In genomic region chr1:183553769-183554168, GRCh38 we compare ENCODE assay signal across 29 cellular contexts. TPM values are rescaled to one million over a fixed set of nuclear protein-coding genes. Genes with fewer than 3 reads are reported as not detected.
DNase-seq lines count a peak whose midpoint lies in the region; ATAC-seq and TF ChIP-seq lines count a peak whose summit lies in the region.
"Had no signal": no experiment of that assay in that cellular context is flagged by ENCODE, and none has a peak within 500 bp of the region (broad histone marks: within the 10 kb centered on the region; RNA-seq: fewer than 3 reads in every experiment).

No MANE protein-coding gene starts in this region.

- peaks cover 7% of the 10 kb centered on the region for H3K4me1 ChIP-seq in neural progenitor cell
- H3K4me1 ChIP-seq: adrenal gland, sigmoid colon, upper lobe of right lung had no signal

- no peaks in the 10 kb centered on the region for H3K9me3 Mint-ChIP-seq in activated CD4-positive, alpha-beta memory T cell treated with anti-CD3 and anti-CD28 coated beads for 36 hours
- H3K9me3 Mint-ChIP-seq in activated CD4-positive, alpha-beta memory T cell treated with anti-CD3 and anti-CD28 coated beads, Interleukin-2, amount 10 ng/mL, durations not matched to agents 7 days and 5 days, result no peaks in the 10 kb centered on the region
- no peaks in the 10 kb centered on the region for H3K9me3 Mint-ChIP-seq in IgD-negative memory B cell
- H3K9me3 Mint-ChIP-seq in dendritic cell treated with granulocyte-macrophage colony-stimulating factor and Interleukin-4, amounts not matched to agents 40 ng/mL and 50 ng/mL, for 4 days, result no peaks in the 10 kb centered on the region
- H3K9me3 Mint-ChIP-seq in neural progenitor cell, result no peaks in the 10 kb centered on the region
- no peaks in the 10 kb centered on the region for H3K9me3 Mint-ChIP-seq in activated CD8-positive, alpha-beta memory T cell treated with anti-CD3 and anti-CD28 coated beads, Interleukin-2, amount 10 ng/mL, durations not matched to agents 7 days and 5 days (ENCODE audit: low read depth)
- no peaks in the 10 kb centered on the region for H3K9me3 Mint-ChIP-seq in type B pancreatic cell
- H3K9me3 Mint-ChIP-seq: activated CD4-positive, alpha-beta T cell treated with anti-CD3 and anti-CD28 coated beads, Interleukin-2, amount 10 ng/mL, durations not matched to agents 24 days and 14 days; activated T-helper 2 cell treated with anti-CD3 and anti-CD28 coated beads, Interferon-gamma antibody, Interleukin-2, Interleukin-4, amounts not matched to agents 10 μg/mL and 5 μg/mL and 100 μg/mL, durations not matched to agents 14 hours and 24 hours and 36 hours; T-helper 1 cell treated with Interleukin-12 subunit alpha and Interleukin-12 subunit beta and Interleukin-4 antibody, amounts not matched to agents 30 μg/mL and 1 μg/mL, for 36 hours had no signal

- peaks cover 26% of the 10 kb centered on the region for H3K36me3 Mint-ChIP-seq in activated CD4-positive, alpha-beta memory T cell treated with anti-CD3 and anti-CD28 coated beads for 36 hours
- peaks cover 80% of the 10 kb centered on the region for H3K36me3 Mint-ChIP-seq in activated CD4-positive, alpha-beta memory T cell treated with anti-CD3 and anti-CD28 coated beads, Interleukin-2, amount 10 ng/mL, durations not matched to agents 7 days and 5 days (ENCODE audit: low read depth)
- H3K36me3 Mint-ChIP-seq in IgD-negative memory B cell, result peaks cover 4% of the 10 kb centered on the region
- H3K36me3 Mint-ChIP-seq in dendritic cell treated with granulocyte-macrophage colony-stimulating factor and Interleukin-4, amounts not matched to agents 40 ng/mL and 50 ng/mL, for 4 days (ENCODE audit: low read depth), result peaks cover 100% of the 10 kb centered on the region
- H3K36me3 Mint-ChIP-seq in neural progenitor cell, result peaks cover 32% of the 10 kb centered on the region
- H3K36me3 Mint-ChIP-seq in activated CD8-positive, alpha-beta memory T cell treated with anti-CD3 and anti-CD28 coated beads, Interleukin-2, amount 10 ng/mL, durations not matched to agents 7 days and 5 days, result peaks cover 52% of the 10 kb centered on the region
- H3K36me3 Mint-ChIP-seq in type B pancreatic cell, result peaks cover 25% of the 10 kb centered on the region

- intact Hi-C loops in activated CD4-positive, alpha-beta memory T cell treated with anti-CD3 and anti-CD28 coated beads for 36 hours (cut with micrococcal nuclease), result no loop called here
- intact Hi-C loops in dendritic cell treated with granulocyte-macrophage colony-stimulating factor and Interleukin-4, amounts not matched to agents 40 ng/mL and 50 ng/mL, for 4 days (cut with micrococcal nuclease), result loop anchor here (5.0 kb wide), 1 partner anchor 81 kb away; the partner anchor contains the start of gene SMG7

- H3K27me3 Mint-ChIP-seq in activated CD4-positive, alpha-beta memory T cell treated with anti-CD3 and anti-CD28 coated beads for 36 hours, result no peaks in the 10 kb centered on the region
- no peaks in the 10 kb centered on the region for H3K27me3 Mint-ChIP-seq in activated CD4-positive, alpha-beta memory T cell treated with anti-CD3 and anti-CD28 coated beads, Interleukin-2, amount 10 ng/mL, durations not matched to agents 7 days and 5 days
- H3K27me3 Mint-ChIP-seq in IgD-negative memory B cell (no peaks in the 10 kb centered on the region), neural progenitor cell (ENCODE audit: insufficient read depth, low read depth) (peaks cover 2% of the 10 kb centered on the region), type B pancreatic cell (no peaks in the 10 kb centered on the region)
- no peaks in the 10 kb centered on the region for H3K27me3 Mint-ChIP-seq in dendritic cell treated with granulocyte-macrophage colony-stimulating factor and Interleukin-4, amounts not matched to agents 40 ng/mL and 50 ng/mL, for 4 days
- H3K27me3 Mint-ChIP-seq in activated CD8-positive, alpha-beta memory T cell treated with anti-CD3 and anti-CD28 coated beads, Interleukin-2, amount 10 ng/mL, durations not matched to agents 7 days and 5 days, result no peaks in the 10 kb centered on the region
- H3K27me3 Mint-ChIP-seq: activated CD4-positive, alpha-beta T cell treated with anti-CD3 and anti-CD28 coated beads, Interleukin-2, amount 10 ng/mL, durations not matched to agents 24 days and 14 days had no signal

- H3K27me3 ChIP-seq in neural progenitor cell, result no peaks in the 10 kb centered on the region
- H3K27me3 ChIP-seq: adrenal gland, sigmoid colon, upper lobe of right lung had no signal

- H3K4me1 Mint-ChIP-seq in activated CD4-positive, alpha-beta memory T cell treated with anti-CD3 and anti-CD28 coated beads for 36 hours (ENCODE audit: low read depth), result peaks cover 2% of the 10 kb centered on the region
- no peaks in the 10 kb centered on the region for H3K4me1 Mint-ChIP-seq in activated CD4-positive, alpha-beta memory T cell treated with anti-CD3 and anti-CD28 coated beads, Interleukin-2, amount 10 ng/mL, durations not matched to agents 7 days and 5 days
- H3K4me1 Mint-ChIP-seq in IgD-negative memory B cell, result peaks cover 6 to 9% (median 7%) of the 10 kb centered on the region in 3 donors
- H3K4me1 Mint-ChIP-seq in dendritic cell treated with granulocyte-macrophage colony-stimulating factor and Interleukin-4, amounts not matched to agents 40 ng/mL and 50 ng/mL, for 4 days (ENCODE audit: low read depth), result peaks cover 77% of the 10 kb centered on the region
- H3K4me1 Mint-ChIP-seq in neural progenitor cell, result peaks cover 5% of the 10 kb centered on the region
- peaks cover 1% of the 10 kb centered on the region for H3K4me1 Mint-ChIP-seq in activated CD8-positive, alpha-beta memory T cell treated with anti-CD3 and anti-CD28 coated beads, Interleukin-2, amount 10 ng/mL, durations not matched to agents 7 days and 5 days
- H3K4me1 Mint-ChIP-seq in type B pancreatic cell (ENCODE audit: unreplicated experiment), result no peaks in the 10 kb centered on the region

- TF ChIP-seq CTCF in neural progenitor cell (IDR thresholded peaks at IDR 0.05) (no peak), type B pancreatic cell (conservative IDR thresholded peaks at IDR 0.05) (no peak)

- peak overlapping the region; percentile 40 for H3K27ac Mint-ChIP-seq in activated CD4-positive, alpha-beta memory T cell treated with anti-CD3 and anti-CD28 coated beads for 36 hours
- no peak overlapping the region for H3K27ac Mint-ChIP-seq in activated CD4-positive, alpha-beta memory T cell treated with anti-CD3 and anti-CD28 coated beads, Interleukin-2, amount 10 ng/mL, durations not matched to agents 7 days and 5 days
- H3K27ac Mint-ChIP-seq in IgD-negative memory B cell (peak overlapping the region in 2 of 3 donors; percentile 20 to 54), neural progenitor cell (peak overlapping the region; percentile 44), type B pancreatic cell (no peak overlapping the region)
- peak overlapping the region; percentile 80 for H3K27ac Mint-ChIP-seq in dendritic cell treated with granulocyte-macrophage colony-stimulating factor and Interleukin-4, amounts not matched to agents 40 ng/mL and 50 ng/mL, for 4 days
- H3K27ac Mint-ChIP-seq in activated CD8-positive, alpha-beta memory T cell treated with anti-CD3 and anti-CD28 coated beads, Interleukin-2, amount 10 ng/mL, durations not matched to agents 7 days and 5 days, result no peak overlapping the region
- H3K27ac Mint-ChIP-seq: activated T-helper 2 cell treated with anti-CD3 and anti-CD28 coated beads, Interferon-gamma antibody, Interleukin-2, Interleukin-4, amounts not matched to agents 10 μg/mL and 5 μg/mL and 100 μg/mL, durations not matched to agents 14 hours and 24 hours and 36 hours; T-helper 1 cell treated with Interleukin-12 subunit alpha and Interleukin-12 subunit beta and Interleukin-4 antibody, amounts not matched to agents 30 μg/mL and 1 μg/mL, for 36 hours had no signal

- CTCF ChIA-PET in activated CD4-positive, alpha-beta memory T cell treated with anti-CD3 and anti-CD28 coated beads for 36 hours (lab: Charles Lee), result no interaction called here
- CTCF ChIA-PET in activated CD4-positive, alpha-beta memory T cell treated with anti-CD3 and anti-CD28 coated beads, Interleukin-2, amount 10 ng/mL, durations not matched to agents 7 days and 5 days (lab: Charles Lee), result no interaction called here
- CTCF ChIA-PET in activated CD8-positive, alpha-beta memory T cell treated with anti-CD3 and anti-CD28 coated beads, Interleukin-2, amount 10 ng/mL, durations not matched to agents 7 days and 5 days (lab: Charles Lee), result interaction anchor here (0.6 kb wide), 1 partner anchor 75 kb away, joined by 3 read pairs; no protein-coding TSS in a partner anchor

- H3K79me2 ChIP-seq in neural progenitor cell (ENCODE audit: low read depth), result no peaks in the 10 kb centered on the region

- peaks cover 10% of the 10 kb centered on the region for H4K20me1 ChIP-seq in neural progenitor cell (ENCODE audit: low read depth)

- H3K36me3 ChIP-seq in neural progenitor cell, result peaks cover 12% of the 10 kb centered on the region

- DNase-seq in activated CD4-positive, alpha-beta memory T cell treated with anti-CD3 and anti-CD28 coated beads for 36 hours, result no peak
- no peak for DNase-seq in activated CD4-positive, alpha-beta memory T cell treated with anti-CD3 and anti-CD28 coated beads, Interleukin-2, amount 10 ng/mL, durations not matched to agents 7 days and 5 days
- DNase-seq in neural progenitor cell (ENCODE audit: low spot score), result no peak
- no peak for DNase-seq in iPS-NIHi11 (ENCODE audit: low spot score)
- DNase-seq in activated CD8-positive, alpha-beta memory T cell treated with anti-CD3 and anti-CD28 coated beads, Interleukin-2, amount 10 ng/mL, durations not matched to agents 7 days and 5 days, result no peak
- no peak for DNase-seq in type B pancreatic cell (ENCODE audit: extremely low spot score, unreplicated experiment)
- DNase-seq: activated CD4-positive, alpha-beta T cell treated with anti-CD3 and anti-CD28 coated beads, Interleukin-2, amount 10 ng/mL, durations not matched to agents 24 days and 14 days; adrenal gland; AML-193; DND-41; effector memory CD4-positive, alpha-beta T cell; foreskin melanocyte; hippocampal formation; left ventricle myocardium inferior; midbrain; NCI-H1092; NCI-H187; NCI-H526; sigmoid colon; upper lobe of right lung had no signal

- H2AFZ ChIP-seq in neural progenitor cell (replicated peaks), result no peak overlapping the region

- H3K9me3 ChIP-seq in neural progenitor cell (ENCODE audit: low read depth), result no peaks in the 10 kb centered on the region
- H3K9me3 ChIP-seq: adrenal gland, left ventricle myocardium inferior, sigmoid colon, upper lobe of right lung had no signal

- no peak for ATAC-seq in activated CD8-positive, alpha-beta memory T cell treated with anti-CD3 and anti-CD28 coated beads, Interleukin-2, amount 10 ng/mL, durations not matched to agents 7 days and 5 days
- ATAC-seq: esophagus mucosa, HCT116, HepG2 had no signal

- no peak overlapping the region for H3K4me2 ChIP-seq in neural progenitor cell

- no peaks in the 10 kb centered on the region for H3F3A ChIP-seq in neural progenitor cell (ENCODE audit: low read depth)

- H3K4me3 Mint-ChIP-seq in activated CD4-positive, alpha-beta memory T cell treated with anti-CD3 and anti-CD28 coated beads for 36 hours, result no peak overlapping the region
- H3K4me3 Mint-ChIP-seq in activated CD4-positive, alpha-beta memory T cell treated with anti-CD3 and anti-CD28 coated beads, Interleukin-2, amount 10 ng/mL, durations not matched to agents 7 days and 5 days, result no peak overlapping the region
- H3K4me3 Mint-ChIP-seq in IgD-negative memory B cell (no peak overlapping the region), neural progenitor cell (no peak overlapping the region), type B pancreatic cell (no peak overlapping the region)
- H3K4me3 Mint-ChIP-seq in dendritic cell treated with granulocyte-macrophage colony-stimulating factor and Interleukin-4, amounts not matched to agents 40 ng/mL and 50 ng/mL, for 4 days, result no peak overlapping the region
- no peak overlapping the region for H3K4me3 Mint-ChIP-seq in activated CD8-positive, alpha-beta memory T cell treated with anti-CD3 and anti-CD28 coated beads, Interleukin-2, amount 10 ng/mL, durations not matched to agents 7 days and 5 days
- H3K4me3 Mint-ChIP-seq: activated CD4-positive, alpha-beta T cell treated with anti-CD3 and anti-CD28 coated beads, Interleukin-2, amount 10 ng/mL, durations not matched to agents 24 days and 14 days; T-helper 1 cell treated with Interleukin-12 subunit alpha and Interleukin-12 subunit beta and Interleukin-4 antibody, amounts not matched to agents 30 μg/mL and 1 μg/mL, for 36 hours had no signal

- no peak overlapping the region for H3K9ac ChIP-seq in neural progenitor cell

- no peak overlapping the region for H3K4me3 ChIP-seq in neural progenitor cell
- H3K4me3 ChIP-seq: adrenal gland, left ventricle myocardium inferior, sigmoid colon, upper lobe of right lung had no signal

- POLR2A ChIA-PET in activated CD4-positive, alpha-beta memory T cell treated with anti-CD3 and anti-CD28 coated beads for 36 hours (lab: Charles Lee), result no interaction called here
- POLR2A ChIA-PET in activated CD4-positive, alpha-beta memory T cell treated with anti-CD3 and anti-CD28 coated beads, Interleukin-2, amount 10 ng/mL, durations not matched to agents 7 days and 5 days (lab: Charles Lee), result interaction anchor here (1.4 to 1.5 kb wide), 2 partner anchors 15 to 36 kb away, joined by 3 to 5 read pairs; partner anchors contain the start of gene NCF2

- H3K27ac ChIP-seq in neural progenitor cell, result peak overlapping the region; percentile 9
- H3K27ac ChIP-seq: adrenal gland, left ventricle myocardium inferior, sigmoid colon, upper lobe of right lung had no signal

RNA-seq across cellular contexts. Expression of gene NCF2, which starts 36.5 kb away (rescaled TPM):
- total RNA-seq in activated CD4-positive, alpha-beta memory T cell treated with anti-CD3 and anti-CD28 coated beads for 36 hours, result 1 to 10 TPM; 6.6 to 7.7 TPM
- total RNA-seq in activated CD4-positive, alpha-beta memory T cell treated with anti-CD3 and anti-CD28 coated beads, Interleukin-2, amount 10 ng/mL, durations not matched to agents 7 days and 5 days, result 10 to 100 TPM; 21.5 to 23.0 TPM
- polyA plus RNA-seq in IgD-negative memory B cell, result 18.1 TPM
- total RNA-seq in neural progenitor cell (ENCODE audit: low replicate concordance), result not detected in 2 replicates
- 1 to 10 TPM; 6.0 to 9.8 TPM for total RNA-seq in activated CD8-positive, alpha-beta memory T cell treated with anti-CD3 and anti-CD28 coated beads, Interleukin-2, amount 10 ng/mL, durations not matched to agents 7 days and 5 days
- total RNA-seq in type B pancreatic cell (ENCODE audit: low replicate concordance), result 0.68 and 2.2 TPM in 2 replicates
- total RNA-seq: RPMI7951 had no signal
- polyA plus RNA-seq: neural cell had no signal

Comparison
In these comparisons a context has a peak if more than half of its experiments do, and no peak if none do; other contexts are left out.
1. H3K27ac Mint-ChIP-seq: peak in activated CD4-positive, alpha-beta memory T cell treated with anti-CD3 and anti-CD28 coated beads for 36 hours (single experiment), IgD-negative memory B cell (2 of 3), dendritic cell treated with granulocyte-macrophage colony-stimulating factor and Interleukin-4, amounts not matched to agents 40 ng/mL and 50 ng/mL, for 4 days (single experiment) and neural progenitor cell (single experiment); none in activated CD4-positive, alpha-beta memory T cell treated with anti-CD3 and anti-CD28 coated beads, Interleukin-2, amount 10 ng/mL, durations not matched to agents 7 days and 5 days (single experiment), activated CD8-positive, alpha-beta memory T cell treated with anti-CD3 and anti-CD28 coated beads, Interleukin-2, amount 10 ng/mL, durations not matched to agents 7 days and 5 days (single experiment) and type B pancreatic cell (single experiment).